Comparison of ENCODE assay signal across 36 cellular contexts in the genomic region with DNA sequence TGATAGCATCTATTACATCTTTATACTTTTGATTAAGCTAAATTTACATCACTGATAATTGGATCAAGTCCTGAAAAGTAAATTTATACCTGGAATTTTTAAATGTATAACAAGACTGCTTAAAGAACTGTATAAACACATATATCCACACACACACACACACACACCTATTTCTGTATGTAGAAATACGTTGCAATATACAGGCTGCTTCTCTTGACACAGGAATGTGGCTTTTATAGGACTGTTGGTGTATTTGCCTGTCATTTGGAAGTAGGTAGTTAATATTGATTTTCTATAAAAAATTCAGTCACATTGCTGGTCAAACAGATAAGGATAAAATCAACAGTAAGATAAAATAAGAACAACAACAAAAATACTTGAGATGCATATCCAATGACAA.
"Had no signal": no experiment of that assay in that cellular context is flagged by ENCODE, and none has a peak within 500 bp of the region (broad histone marks: within the 10 kb centered on the region; RNA-seq: fewer than 3 reads in every experiment).

No MANE protein-coding gene starts in this region.

- H3K27me3 ChIP-seq: MG63 had no signal

- H3K4me3 ChIP-seq: MG63 had no signal

- H3K36me3 ChIP-seq: MG63 had no signal

- H3K27ac ChIP-seq: KMS-11 had no signal

- H3K9ac ChIP-seq: KMS-11 had no signal

- H3K4me2 ChIP-seq: KMS-11 had no signal

- DNase-seq: Karpas-422, Kasumi-1, MG63, MM.1S, MV-4-11, NCI-H1048, NCI-H1092, NCI-H1092 treated with DMSO at 0.1 percent for 48 hours, NCI-H1105, NCI-H1105 treated with DMSO at 0.1 percent for 48 hours, NCI-H1417, NCI-H1417 treated with DMSO at 0.1 percent for 48 hours, NCI-H1436, NCI-H1436 treated with DMSO at 0.1 percent for 48 hours, NCI-H146, NCI-H1694, NCI-H1694 treated with DMSO at 0.1 percent for 48 hours, NCI-H187, NCI-H187 treated with DMSO at 0.1 percent for 48 hours, NCI-H1930, NCI-H2029, NCI-H2029 treated with DMSO at 0.1 percent for 48 hours, NCI-H2081, NCI-H2081 treated with DMSO at 0.1 percent for 48 hours, NCI-H2107, NCI-H2171, NCI-H2171 treated with DMSO at 0.1 percent for 48 hours, NCI-H2227 treated with DMSO at 0.1 percent for 48 hours, NCI-H226, NCI-H345, NCI-H446, NCI-H446 treated with DMSO at 0.1 percent for 48 hours, NCI-H510A, NCI-H510A treated with DMSO at 0.1 percent for 48 hours, NCI-H524 had no signal
